11 cellular contexts compared by ENCODE assay signal in genomic region chr11:111367411-111368284, GRCh38. TPM values are rescaled to one million over a fixed set of nuclear protein-coding genes. Genes with fewer than 3 reads are reported as not detected.
DNase-seq lines count a peak whose midpoint lies in the region; ATAC-seq and TF ChIP-seq lines count a peak whose summit lies in the region.
"Had no signal": no experiment of that assay in that cellular context is flagged by ENCODE, and none has a peak within 500 bp of the region (broad histone marks: within the 10 kb centered on the region; RNA-seq: fewer than 3 reads in every experiment).

No MANE protein-coding gene starts in this region.

- H3K4me3 ChIP-seq in MM.1S (ENCODE audit: low read length) = no peak overlapping the region

- peak overlapping the region; percentile 32 for H3K4me2 ChIP-seq in MM.1S (ENCODE audit: low read depth, low read length)

- H3K9me2 ChIP-seq in MM.1S (replicated peaks; ENCODE audit: insufficient read depth, low read length) = no peaks in the 10 kb centered on the region

- no peaks in the 10 kb centered on the region for H3K27me3 Mint-ChIP-seq in activated CD8-positive, alpha-beta T cell treated with anti-CD3 and anti-CD28 coated beads, Interleukin-2, amount 10 ng/mL, durations not matched to agents 7 days and 5 days (ENCODE audit: low read depth)

- peaks cover 46% of the 10 kb centered on the region for H3F3A ChIP-seq in MM.1S (ENCODE audit: insufficient read depth, low read length)

- POLR2A ChIA-PET in activated CD8-positive, alpha-beta T cell treated with anti-CD3 and anti-CD28 coated beads, Interleukin-2, amount 10 ng/mL, durations not matched to agents 7 days and 5 days (lab: Charles Lee) = no interaction called here

- H3K9me3 ChIP-seq in MM.1S (replicated peaks; ENCODE audit: insufficient read depth, low read length) = no peaks in the 10 kb centered on the region

- no peak for TF ChIP-seq CTCF in GM10266 (IDR thresholded peaks at IDR 0.05; ENCODE audit: control insufficient read depth, insufficient read depth, low read depth, missing control alignments)
- no peak for TF ChIP-seq CTCF in MM.1S (IDR thresholded peaks at IDR 0.05; ENCODE audit: low read length)

- CTCF ChIA-PET in activated CD8-positive, alpha-beta T cell treated with anti-CD3 and anti-CD28 coated beads, Interleukin-2, amount 10 ng/mL, durations not matched to agents 7 days and 5 days (lab: Charles Lee) = interaction anchor here (1.4 to 1.8 kb wide), 2 partner anchors 16 to 62 kb away, joined by 4 to 5 read pairs; no protein-coding TSS in a partner anchor

- peaks cover 19% of the 10 kb centered on the region for H3K4me1 Mint-ChIP-seq in activated CD8-positive, alpha-beta T cell treated with anti-CD3 and anti-CD28 coated beads, Interleukin-2, amount 10 ng/mL, durations not matched to agents 7 days and 5 days (ENCODE audit: low read depth)

- DNase-seq in GM10266 (ENCODE audit: extremely low spot score) (peak; percentile 68), MM.1S (no peak), NCI-H2227 (lab: John Stamatoyannopoulos, UW; ENCODE audit: unreplicated experiment) (no peak), head of caudate nucleus (no peak), NOMO-1 (lab: John Stamatoyannopoulos, UW; ENCODE audit: unreplicated experiment in 2 of 2) (no peak)
- DNase-seq in activated CD8-positive, alpha-beta T cell treated with anti-CD3 and anti-CD28 coated beads, Interleukin-2, amount 10 ng/mL, durations not matched to agents 7 days and 5 days = no peak
- DNase-seq: NCI-H2081, right cardiac atrium had no signal

- H3K27ac ChIP-seq in MM.1S (ENCODE audit: low read length) = peak overlapping the region; percentile 100

- no peak overlapping the region for H3K4me3 Mint-ChIP-seq in activated CD8-positive, alpha-beta T cell treated with anti-CD3 and anti-CD28 coated beads, Interleukin-2, amount 10 ng/mL, durations not matched to agents 7 days and 5 days

- no peaks in the 10 kb centered on the region for H3K36me3 Mint-ChIP-seq in activated CD8-positive, alpha-beta T cell treated with anti-CD3 and anti-CD28 coated beads, Interleukin-2, amount 10 ng/mL, durations not matched to agents 7 days and 5 days (ENCODE audit: low read depth)

- H3K36me3 ChIP-seq in MM.1S (replicated peaks; ENCODE audit: insufficient read depth, low read length) = peaks cover 28% of the 10 kb centered on the region

- H4K20me1 ChIP-seq in MM.1S (ENCODE audit: insufficient read depth, low read length) = no peaks in the 10 kb centered on the region

- H3K9ac ChIP-seq in MM.1S (ENCODE audit: low read length) = no peak overlapping the region; the same call in 1 of the 2 replicates

- H3K27ac Mint-ChIP-seq in activated CD8-positive, alpha-beta T cell treated with anti-CD3 and anti-CD28 coated beads, Interleukin-2, amount 10 ng/mL, durations not matched to agents 7 days and 5 days = no peak overlapping the region

- no peaks in the 10 kb centered on the region for H3K27me3 ChIP-seq in MM.1S (replicated peaks; ENCODE audit: insufficient read depth, low read length)

- intact Hi-C loops in head of caudate nucleus (cut with DNase I) = no loop called here

- peaks cover 93% of the 10 kb centered on the region for H3K4me1 ChIP-seq in MM.1S (ENCODE audit: low read length)

- ATAC-seq in GM19328 (IDR thresholded peaks at IDR 0.05; ENCODE audit: unreplicated experiment) (peak; percentile 48), HG02870 (IDR thresholded peaks at IDR 0.05; ENCODE audit: unreplicated experiment) (peak; percentile 52)
- no peak for ATAC-seq in activated CD8-positive, alpha-beta T cell treated with anti-CD3 and anti-CD28 coated beads, Interleukin-2, amount 10 ng/mL, durations not matched to agents 7 days and 5 days
- ATAC-seq: HCT116, right cardiac atrium had no signal

- no peak overlapping the region for H2AFZ ChIP-seq in MM.1S (ENCODE audit: low read length)

- peaks cover 92% of the 10 kb centered on the region for H3K79me2 ChIP-seq in MM.1S (ENCODE audit: low read length)

- no peaks in the 10 kb centered on the region for H3K9me3 Mint-ChIP-seq in activated CD8-positive, alpha-beta T cell treated with anti-CD3 and anti-CD28 coated beads, Interleukin-2, amount 10 ng/mL, durations not matched to agents 7 days and 5 days (ENCODE audit: insufficient read depth)

RNA-seq across cellular contexts. Expression of gene POU2AF1, which starts 11.4 kb away (rescaled TPM):
- total RNA-seq in activated CD8-positive, alpha-beta T cell treated with anti-CD3 and anti-CD28 coated beads, Interleukin-2, amount 10 ng/mL, durations not matched to agents 7 days and 5 days = 1 to 10 TPM; 1.7 to 2.4 TPM
